Comparison of ENCODE assay signal across 24 cellular contexts in the genomic region with DNA sequence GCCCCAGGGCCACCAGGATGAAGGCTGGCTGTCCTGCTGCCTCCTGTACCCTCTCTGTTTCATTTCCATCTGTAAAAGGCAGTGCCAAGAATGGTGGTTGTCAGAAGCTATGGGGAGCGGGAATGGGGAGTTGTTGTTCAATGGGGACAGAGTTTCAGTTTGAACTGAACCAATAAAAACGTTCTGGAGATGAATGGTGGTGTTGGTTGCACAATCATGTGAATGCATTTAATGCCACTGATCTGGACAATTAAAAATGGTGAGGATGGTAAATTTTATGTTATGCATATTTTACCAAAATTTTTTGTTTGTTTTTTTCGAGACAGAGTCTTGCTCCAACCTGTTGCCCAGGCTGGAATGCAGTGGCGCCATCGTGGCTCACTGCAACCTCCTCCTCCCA.
"Had no signal": no experiment of that assay in that cellular context is flagged by ENCODE, and none has a peak within 500 bp of the region (broad histone marks: within the 10 kb centered on the region; RNA-seq: fewer than 3 reads in every experiment).

No MANE protein-coding gene starts in this region.

- H3K4me3 Mint-ChIP-seq: activated naive CD8-positive, alpha-beta T cell; central memory CD8-positive, alpha-beta T cell; effector memory CD8-positive, alpha-beta T cell; naive B cell; neural crest cell; stimulated activated naive CD8-positive, alpha-beta T cell treated with anti-CD3 and anti-CD28 coated beads, Interleukin-15, Interleukin-2, amounts not matched to agents 100 ng/mL and 50 ng/mL, for 24 hours; T-cell; T-helper 2 cell treated with Interferon-gamma antibody and Interleukin-4, amounts not matched to agents 5 μg/mL and 100 μg/mL, for 36 hours had no signal

- H3K27ac Mint-ChIP-seq: activated naive CD8-positive, alpha-beta T cell; effector memory CD8-positive, alpha-beta T cell; naive B cell; progenitor cell of endocrine pancreas; stimulated activated naive CD8-positive, alpha-beta T cell treated with anti-CD3 and anti-CD28 coated beads, Interleukin-15, Interleukin-2, amounts not matched to agents 100 ng/mL and 50 ng/mL, for 24 hours; T-cell; T-helper 2 cell treated with Interferon-gamma antibody and Interleukin-4, amounts not matched to agents 5 μg/mL and 100 μg/mL, for 36 hours had no signal

- H3K27me3 ChIP-seq: adrenal gland, breast epithelium, colonic mucosa, dorsolateral prefrontal cortex, esophagus squamous epithelium, gastrocnemius medialis, transverse colon had no signal

- H3K4me3 ChIP-seq: adrenal gland, breast epithelium, colonic mucosa, dorsolateral prefrontal cortex, esophagus squamous epithelium, gastrocnemius medialis, transverse colon had no signal

- DNase-seq: activated CD4-positive, alpha-beta T cell treated with anti-CD3 and anti-CD28 coated beads, Interleukin-2, amount 50 U/mL, for 1 hour; activated T-cell treated with anti-CD3 and anti-CD28 coated beads, Interleukin-2, amount 50 U/mL, for 1 hour; adrenal gland; colonic mucosa; dorsolateral prefrontal cortex; effector memory CD8-positive, alpha-beta T cell; esophagus squamous epithelium; gastrocnemius medialis; hypothalamus; naive B cell; retina; stimulated activated CD4-positive, alpha-beta T cell treated with anti-CD3 and anti-CD28 coated beads, Interleukin-4, amount 100 ng/mL, for 4 hours; substantia nigra; T-cell; transverse colon had no signal

- H3K9me3 Mint-ChIP-seq: central memory CD8-positive, alpha-beta T cell; effector memory CD8-positive, alpha-beta T cell; naive B cell; neural crest cell; stimulated activated naive CD8-positive, alpha-beta T cell treated with anti-CD3 and anti-CD28 coated beads, Interleukin-15, Interleukin-2, amounts not matched to agents 100 ng/mL and 50 ng/mL, for 24 hours; T-cell; T-helper 2 cell treated with Interferon-gamma antibody and Interleukin-4, amounts not matched to agents 5 μg/mL and 100 μg/mL, for 36 hours had no signal

- H3K27ac ChIP-seq: colonic mucosa, transverse colon, VCaP had no signal

- H3K4me1 ChIP-seq: colonic mucosa had no signal

- H3K9me3 ChIP-seq: adrenal gland, breast epithelium, colonic mucosa, esophagus squamous epithelium, gastrocnemius medialis, transverse colon had no signal

- H3K36me3 ChIP-seq: adrenal gland, breast epithelium, colonic mucosa, esophagus squamous epithelium, gastrocnemius medialis, transverse colon had no signal

- H3K36me3 Mint-ChIP-seq: activated naive CD8-positive, alpha-beta T cell; naive B cell; T-cell had no signal

- ATAC-seq: activated CD4-positive, CD25-positive, alpha-beta regulatory T cell treated with anti-CD3 and anti-CD28 coated beads, Interleukin-2, amount 50 U/mL, for 24 hours; effector memory CD8-positive, alpha-beta T cell; gastrocnemius medialis; T-cell had no signal

- H3K27me3 Mint-ChIP-seq: activated naive CD8-positive, alpha-beta T cell; central memory CD8-positive, alpha-beta T cell; naive B cell; progenitor cell of endocrine pancreas; stimulated activated naive CD8-positive, alpha-beta T cell treated with anti-CD3 and anti-CD28 coated beads, Interleukin-15, Interleukin-2, amounts not matched to agents 100 ng/mL and 50 ng/mL, for 24 hours had no signal

- H3K4me1 Mint-ChIP-seq: central memory CD8-positive, alpha-beta T cell; T-cell had no signal
